21 cellular contexts compared by ENCODE assay signal in the genomic region with DNA sequence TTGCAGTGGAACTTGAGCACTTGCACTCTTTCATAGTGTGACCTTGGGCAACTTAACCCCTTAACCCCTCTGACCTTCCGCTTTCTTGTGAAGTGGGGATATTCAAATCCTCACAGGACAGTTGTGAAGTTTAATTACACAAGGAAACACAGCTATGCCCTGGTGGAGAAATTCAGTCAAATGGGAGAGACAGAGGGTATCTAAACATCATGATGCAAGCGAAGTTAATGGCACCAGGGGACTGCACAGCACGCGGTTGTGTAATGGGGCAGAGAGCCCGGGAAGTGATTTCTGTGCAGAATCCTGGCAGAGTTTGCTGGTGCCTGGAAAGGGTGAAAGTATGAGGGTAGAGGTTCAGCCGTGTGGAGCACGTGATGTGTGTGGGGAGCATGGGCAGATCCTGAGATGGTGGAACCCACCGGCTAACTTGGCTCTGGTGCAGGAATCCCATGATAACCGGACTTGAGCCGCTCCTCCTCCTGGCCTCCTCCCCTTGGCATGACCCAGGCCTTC.
"Had no signal": no experiment of that assay in that cellular context is flagged by ENCODE, and none has a peak within 500 bp of the region (broad histone marks: within the 10 kb centered on the region; RNA-seq: fewer than 3 reads in every experiment).

No MANE protein-coding gene starts in this region.

- H3K36me3 Mint-ChIP-seq: mesothelial cell of epicardium, natural killer cell had no signal

- H3K27ac ChIP-seq: coronary artery, epithelial cell of prostate, sigmoid colon, suprapubic skin, tibial nerve, uterus had no signal

- H3K27ac Mint-ChIP-seq: activated B cell treated with CpG ODN at 0.5 μM for 24 hours; activated CD4-positive, alpha-beta memory T cell treated with anti-CD3 and anti-CD28 coated beads, Interleukin-2, amount 10 ng/mL, durations not matched to agents 7 days and 5 days; activated naive CD8-positive, alpha-beta T cell; mesothelial cell of epicardium; natural killer cell; T-helper 1 cell treated with Interleukin-12 subunit alpha and Interleukin-12 subunit beta and Interleukin-4 antibody, amounts not matched to agents 30 μg/mL and 1 μg/mL, for 36 hours had no signal

- ATAC-seq: natural killer cell; stimulated activated naive CD8-positive, alpha-beta T cell treated with anti-CD3 and anti-CD28 coated beads, Interleukin-15, amount 100 ng/mL, for 72 hours had no signal

- DNase-seq: activated B cell treated with CpG ODN at 0.5 μM for 24 hours; activated CD4-positive, alpha-beta memory T cell treated with anti-CD3 and anti-CD28 coated beads, Interleukin-2, amount 10 ng/mL, durations not matched to agents 7 days and 5 days; activated CD4-positive, alpha-beta T cell treated with anti-CD3 and anti-CD28 coated beads for 48 hours; activated naive CD4-positive, alpha-beta T cell; activated T-cell treated with anti-CD3 and anti-CD28 coated beads, Interleukin-2, amount 50 U/mL, for 1 hour; cerebellar nuclear complex; natural killer cell; sigmoid colon; stimulated activated CD4-positive, alpha-beta T cell treated with anti-CD3 and anti-CD28 coated beads, Interleukin-4, amount 100 ng/mL, for 4 hours; stimulated activated naive CD8-positive, alpha-beta T cell treated with anti-CD3 and anti-CD28 coated beads, Interleukin-15, amount 100 ng/mL, for 72 hours; T1000; uterus had no signal

- H3K9me3 Mint-ChIP-seq: activated B cell treated with CpG ODN at 0.5 μM for 24 hours; activated CD4-positive, alpha-beta memory T cell treated with anti-CD3 and anti-CD28 coated beads, Interleukin-2, amount 10 ng/mL, durations not matched to agents 7 days and 5 days; activated T-helper 2 cell treated with anti-CD3 and anti-CD28 coated beads, Interferon-gamma antibody, Interleukin-2, Interleukin-4, amounts not matched to agents 10 μg/mL and 5 μg/mL and 100 μg/mL, durations not matched to agents 14 hours and 24 hours and 36 hours; mesothelial cell of epicardium; natural killer cell; stimulated activated naive CD8-positive, alpha-beta T cell treated with anti-CD3 and anti-CD28 coated beads, Interleukin-15, amount 100 ng/mL, for 72 hours; T-helper 1 cell treated with Interleukin-12 subunit alpha and Interleukin-12 subunit beta and Interleukin-4 antibody, amounts not matched to agents 30 μg/mL and 1 μg/mL, for 36 hours had no signal

- H3K9me3 ChIP-seq: sigmoid colon, suprapubic skin, tibial nerve, uterus had no signal

- H3K4me1 Mint-ChIP-seq: mesothelial cell of epicardium had no signal

- H3K4me3 ChIP-seq: coronary artery, lung, sigmoid colon, suprapubic skin, tibial nerve, uterus had no signal

- H3K4me1 ChIP-seq: sigmoid colon, tibial nerve, uterus had no signal

- H3K27me3 Mint-ChIP-seq: activated B cell treated with CpG ODN at 0.5 μM for 24 hours; activated CD4-positive, alpha-beta memory T cell treated with anti-CD3 and anti-CD28 coated beads, Interleukin-2, amount 10 ng/mL, durations not matched to agents 7 days and 5 days; activated naive CD8-positive, alpha-beta T cell; stimulated activated naive CD8-positive, alpha-beta T cell treated with anti-CD3 and anti-CD28 coated beads, Interleukin-15, amount 100 ng/mL, for 72 hours had no signal

- H3K36me3 ChIP-seq: sigmoid colon, suprapubic skin, tibial nerve, uterus had no signal

- H3K27me3 ChIP-seq: sigmoid colon, suprapubic skin, tibial nerve, uterus had no signal

- H3K4me3 Mint-ChIP-seq: activated B cell treated with CpG ODN at 0.5 μM for 24 hours; activated CD4-positive, alpha-beta memory T cell treated with anti-CD3 and anti-CD28 coated beads, Interleukin-2, amount 10 ng/mL, durations not matched to agents 7 days and 5 days; activated naive CD8-positive, alpha-beta T cell; mesothelial cell of epicardium; natural killer cell; stimulated activated naive CD8-positive, alpha-beta T cell treated with anti-CD3 and anti-CD28 coated beads, Interleukin-15, amount 100 ng/mL, for 72 hours; T-helper 1 cell treated with Interleukin-12 subunit alpha and Interleukin-12 subunit beta and Interleukin-4 antibody, amounts not matched to agents 30 μg/mL and 1 μg/mL, for 36 hours had no signal
